In the genomic region with DNA sequence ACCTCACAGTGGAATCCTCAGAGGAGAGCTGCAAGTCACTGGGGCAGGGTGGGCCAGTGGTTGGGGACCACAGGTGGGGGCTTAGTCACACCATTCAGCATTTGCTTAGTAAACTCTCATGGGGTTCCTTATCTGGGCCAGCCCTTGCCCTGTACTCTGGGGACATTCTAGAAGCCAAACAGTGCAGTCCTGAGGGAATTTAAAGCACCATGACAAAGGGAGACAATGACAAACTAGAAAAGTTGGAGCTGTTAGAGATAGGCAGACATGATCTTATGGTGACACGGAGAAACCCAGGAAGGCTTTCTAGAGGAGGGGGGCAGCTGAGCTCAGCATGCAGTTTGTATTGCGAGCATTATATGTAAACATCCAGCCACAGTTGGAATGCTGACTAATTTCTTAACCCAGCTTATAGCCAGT, we compare ENCODE assay signal across 1 cellular context.
TF ChIP-seq lines count a peak whose summit lies in the region.

No MANE protein-coding gene starts in this region.

TF ChIP-seq in K562, 482 proteins besides CTCF, POLR2A, EP300 and RAD21 (continued from another document):
- TF ChIP-seq, protein P1, sequence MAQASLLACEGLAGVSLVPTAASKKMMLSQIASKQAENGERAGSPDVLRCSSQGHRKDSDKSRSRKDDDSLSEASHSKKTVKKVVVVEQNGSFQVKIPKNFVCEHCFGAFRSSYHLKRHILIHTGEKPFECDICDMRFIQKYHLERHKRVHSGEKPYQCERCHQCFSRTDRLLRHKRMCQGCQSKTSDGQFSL (CRISPR knock-in tag; IDR thresholded peaks at IDR 0.05) = no peak
- TF ChIP-seq, protein P1 (tag; IDR thresholded peaks at IDR 0.05) = 0 out of 4 replicates have a peak, but pooled peaks of 1 of the 2 experiments have one; percentile 20
- TF ChIP-seq, protein P2, sequence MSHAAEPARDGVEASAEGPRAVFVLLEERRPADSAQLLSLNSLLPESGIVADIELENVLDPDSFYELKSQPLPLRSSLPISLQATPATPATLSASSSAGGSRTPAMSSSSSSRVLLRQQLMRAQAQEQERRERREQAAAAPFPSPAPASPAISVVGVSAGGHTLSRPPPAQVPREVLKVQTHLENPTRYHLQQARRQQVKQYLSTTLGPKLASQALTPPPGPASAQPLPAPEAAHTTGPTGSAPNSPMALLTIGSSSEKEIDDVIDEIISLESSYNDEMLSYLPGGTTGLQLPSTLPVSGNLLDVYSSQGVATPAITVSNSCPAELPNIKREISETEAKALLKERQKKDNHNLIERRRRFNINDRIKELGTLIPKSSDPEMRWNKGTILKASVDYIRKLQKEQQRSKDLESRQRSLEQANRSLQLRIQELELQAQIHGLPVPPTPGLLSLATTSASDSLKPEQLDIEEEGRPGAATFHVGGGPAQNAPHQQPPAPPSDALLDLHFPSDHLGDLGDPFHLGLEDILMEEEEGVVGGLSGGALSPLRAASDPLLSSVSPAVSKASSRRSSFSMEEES (CRISPR knock-in tag; IDR thresholded peaks at IDR 0.05) = no peak
- TF ChIP-seq ZNF3 (CRISPR knock-in tag; IDR thresholded peaks at IDR 0.05) (no peak), ARID1B (IDR thresholded peaks at IDR 0.05) (peak; percentile 76), NBN (IDR thresholded peaks at IDR 0.05; ENCODE audit: low read depth) (peak; percentile 70; the same call in 1 of the 2 replicates), TAF1 (IDR thresholded peaks at IDR 0.05; ENCODE audit: control insufficient read depth, extremely low read depth, insufficient read depth, low read length, severe bottlenecking) (no peak), ZNF316 (IDR thresholded peaks at IDR 0.05) (peak; percentile 20), TRIM24 (IDR thresholded peaks at IDR 0.05) (peak; percentile 63 to 73; a peak in 3 of 4 replicates), SMAD1 (IDR thresholded peaks at IDR 0.05; ENCODE audit: low read depth, low read length, partially characterized antibody) (no peak), SETDB1 (IDR thresholded peaks at IDR 0.05; ENCODE audit: low read length) (no peak), ZNF212 (CRISPR knock-in tag; IDR thresholded peaks at IDR 0.05) (no peak), MEF2A (IDR thresholded peaks at IDR 0.05; ENCODE audit: control insufficient read depth, low read depth, low read length) (no peak), SIN3A (IDR thresholded peaks at IDR 0.05; ENCODE audit: borderline replicate concordance in 2 of 2, control insufficient read depth in 1 of 2, low read depth in 2 of 2, low read length in 2 of 2) (no peak), ZNF436 (CRISPR knock-in tag; IDR thresholded peaks at IDR 0.05) (peak; percentile 86), DPF2 (IDR thresholded peaks at IDR 0.05) (peak; percentile 59), CREB1 (IDR thresholded peaks at IDR 0.05) (no peak), CREB1 (CRISPR knock-in tag; IDR thresholded peaks at IDR 0.05) (no peak), NCOR1 (IDR thresholded peaks at IDR 0.05) (peak; percentile 59), ZNF324 (CRISPR knock-in tag; IDR thresholded peaks at IDR 0.05) (no peak), POLR2G (IDR thresholded peaks at IDR 0.05; ENCODE audit: low read depth, low read length) (no peak)
- TF ChIP-seq, protein P3, sequence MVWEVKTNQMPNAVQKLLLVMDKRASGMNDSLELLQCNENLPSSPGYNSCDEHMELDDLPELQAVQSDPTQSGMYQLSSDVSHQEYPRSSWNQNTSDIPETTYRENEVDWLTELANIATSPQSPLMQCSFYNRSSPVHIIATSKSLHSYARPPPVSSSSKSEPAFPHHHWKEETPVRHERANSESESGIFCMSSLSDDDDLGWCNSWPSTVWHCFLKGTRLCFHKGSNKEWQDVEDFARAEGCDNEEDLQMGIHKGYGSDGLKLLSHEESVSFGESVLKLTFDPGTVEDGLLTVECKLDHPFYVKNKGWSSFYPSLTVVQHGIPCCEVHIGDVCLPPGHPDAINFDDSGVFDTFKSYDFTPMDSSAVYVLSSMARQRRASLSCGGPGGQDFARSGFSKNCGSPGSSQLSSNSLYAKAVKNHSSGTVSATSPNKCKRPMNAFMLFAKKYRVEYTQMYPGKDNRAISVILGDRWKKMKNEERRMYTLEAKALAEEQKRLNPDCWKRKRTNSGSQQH (CRISPR knock-in tag; IDR thresholded peaks at IDR 0.05) = no peak
- TF ChIP-seq, protein P4, sequence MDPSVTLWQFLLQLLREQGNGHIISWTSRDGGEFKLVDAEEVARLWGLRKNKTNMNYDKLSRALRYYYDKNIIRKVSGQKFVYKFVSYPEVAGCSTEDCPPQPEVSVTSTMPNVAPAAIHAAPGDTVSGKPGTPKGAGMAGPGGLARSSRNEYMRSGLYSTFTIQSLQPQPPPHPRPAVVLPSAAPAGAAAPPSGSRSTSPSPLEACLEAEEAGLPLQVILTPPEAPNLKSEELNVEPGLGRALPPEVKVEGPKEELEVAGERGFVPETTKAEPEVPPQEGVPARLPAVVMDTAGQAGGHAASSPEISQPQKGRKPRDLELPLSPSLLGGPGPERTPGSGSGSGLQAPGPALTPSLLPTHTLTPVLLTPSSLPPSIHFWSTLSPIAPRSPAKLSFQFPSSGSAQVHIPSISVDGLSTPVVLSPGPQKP (CRISPR knock-in tag; IDR thresholded peaks at IDR 0.05) = no peak
